Comparison of ENCODE assay signal across 8 cellular contexts in the genomic region with DNA sequence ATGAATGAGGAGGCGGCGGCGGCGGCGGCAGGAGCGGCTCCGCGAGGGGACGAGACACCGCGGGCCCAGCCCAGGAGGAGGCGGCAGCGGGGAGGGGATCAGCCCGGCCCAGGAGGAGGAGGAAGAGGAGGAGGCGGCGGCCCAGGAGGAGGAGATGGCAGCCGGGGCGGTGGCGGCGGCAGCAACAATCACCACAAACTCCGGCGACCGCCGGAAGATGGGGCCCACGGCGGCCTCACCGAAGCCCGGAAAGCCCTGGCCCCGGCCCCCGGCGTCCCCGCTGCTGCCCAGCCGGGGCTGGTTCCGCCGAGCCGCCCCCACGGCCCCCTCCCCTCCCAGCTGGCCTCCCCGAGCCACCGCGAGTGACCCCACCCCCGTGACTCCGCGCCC. TPM values are rescaled to one million over a fixed set of nuclear protein-coding genes. Genes with fewer than 3 reads are reported as not detected.
DNase-seq lines count a peak whose midpoint lies in the region; ATAC-seq and TF ChIP-seq lines count a peak whose summit lies in the region.
"Not testable (repeated sequence)": the region's sequence is repeated elsewhere in the genome, so short reads cannot be mapped to it uniquely, and the experiment has no call there.

No MANE protein-coding gene starts in this region.

- TF ChIP-seq CTCF in BE2C (IDR thresholded peaks at IDR 0.05; ENCODE audit: low read depth, low read length); activated CD8-positive, alpha-beta T cell treated with anti-CD3 and anti-CD28 coated beads for 36 hours (IDR thresholded peaks at IDR 0.05); dorsolateral prefrontal cortex (IDR thresholded peaks at IDR 0.05 in 54 of 56, conservative IDR thresholded peaks at IDR 0.05 in 2 of 56; ENCODE audit: low read depth in 1 of 56, partially characterized antibody in 56 of 56); right lobe of liver (IDR thresholded peaks at IDR 0.05): not testable (repeated sequence)

- DNase-seq in BE2C (peak; percentile 68), NOMO-1 treated with dmso at 0.1 percent for 144 hours (lab: John Stamatoyannopoulos, UW; ENCODE audit: unreplicated experiment) (peak; percentile 29), dorsolateral prefrontal cortex (peak; percentile 9 to 71 (median 44)), right lobe of liver (peak; percentile 67 to 83 (median 76))
- peak; percentile 76 for DNase-seq in activated CD8-positive, alpha-beta T cell treated with anti-CD3 and anti-CD28 coated beads for 36 hours
- peak; percentile 64 to 70 for DNase-seq in stimulated activated CD4-positive, alpha-beta T cell treated with anti-CD3 and anti-CD28 coated beads, Interleukin-2, amount 100 ng/mL, for 24 hours

- 0 out of 2 replicates have a peak overlapping the region, but pooled peaks have one; percentile 18 for H3K4me3 ChIP-seq in BE2C (ENCODE audit: low read depth, low read length)
- H3K4me3 ChIP-seq in dorsolateral prefrontal cortex, result peak overlapping the region in 57 of 59 donors; percentile 44 to 94 (median 83)
- H3K4me3 ChIP-seq in right lobe of liver, result peak overlapping the region; percentile 74 to 82 (median 80)

- H3K27ac ChIP-seq in dorsolateral prefrontal cortex (peak overlapping the region in 58 of 59 donors; percentile 18 to 97 (median 94)), right lobe of liver (peak overlapping the region; percentile 80 to 90 (median 87))

- H3K9me3 Mint-ChIP-seq in activated CD8-positive, alpha-beta T cell treated with anti-CD3 and anti-CD28 coated beads for 36 hours, result not testable (repeated sequence)

- H3K4me3 Mint-ChIP-seq in activated CD8-positive, alpha-beta T cell treated with anti-CD3 and anti-CD28 coated beads for 36 hours, result peak overlapping the region; percentile 53

- 0% methylated on average over 2 of the region's 43 CpGs for WGBS in right lobe of liver (ENCODE audit: insufficient coverage, low coverage, low lambda C conversion rate, missing lambda C conversion rate)

- not testable (repeated sequence) for H3K4me1 ChIP-seq in BE2C
- H3K4me1 ChIP-seq in right lobe of liver, result peaks cover 0 to 28% (median 9%) of the 10 kb centered on the region in 4 donors

- POLR2A ChIA-PET in activated CD8-positive, alpha-beta T cell treated with anti-CD3 and anti-CD28 coated beads for 36 hours (lab: Charles Lee), result interaction anchor here (1.0 kb wide), 1 partner anchor 53 kb away, joined by 3 read pairs; the partner anchor contains the start of gene SPAST

- not testable (repeated sequence) for H3K27me3 Mint-ChIP-seq in activated CD8-positive, alpha-beta T cell treated with anti-CD3 and anti-CD28 coated beads for 36 hours

- H3K9me3 ChIP-seq in BE2C, right lobe of liver: not testable (repeated sequence)

- not testable (repeated sequence) for TF ChIP-seq POLR2A in right lobe of liver (IDR thresholded peaks at IDR 0.05)

- H3K27me3 ChIP-seq in BE2C, dorsolateral prefrontal cortex, right lobe of liver: not testable (repeated sequence)

- peak overlapping the region; percentile 75 for H3K27ac Mint-ChIP-seq in activated CD8-positive, alpha-beta T cell treated with anti-CD3 and anti-CD28 coated beads for 36 hours

- CTCF ChIA-PET in activated CD8-positive, alpha-beta T cell treated with anti-CD3 and anti-CD28 coated beads for 36 hours (lab: Charles Lee), result not testable (repeated sequence)

- ATAC-seq in GM19438 (IDR thresholded peaks at IDR 0.05; ENCODE audit: low read depth, unreplicated experiment) (peak; percentile 50), HG03139 (IDR thresholded peaks at IDR 0.05; ENCODE audit: unreplicated experiment) (peak; percentile 41), right lobe of liver (peak; percentile 60 to 86 (median 71))
- ATAC-seq in activated CD8-positive, alpha-beta T cell treated with anti-CD3 and anti-CD28 coated beads for 36 hours, result peak; percentile 67

- not testable (repeated sequence) for H3K36me3 ChIP-seq in BE2C, right lobe of liver

- H3K36me3 Mint-ChIP-seq in activated CD8-positive, alpha-beta T cell treated with anti-CD3 and anti-CD28 coated beads for 36 hours (ENCODE audit: low read depth), result peaks cover 25% of the 10 kb centered on the region

- intact Hi-C loops in activated CD8-positive, alpha-beta T cell treated with anti-CD3 and anti-CD28 coated beads for 36 hours (cut with micrococcal nuclease); right lobe of liver (cut with DNase I): not testable (repeated sequence)
- intact Hi-C loops in dorsolateral prefrontal cortex (cut with DNase I), result loop anchor here (2.0 to 10.0 kb wide), 2 partner anchors 53 to 155 kb away; partner anchors contain the start of genes SLC30A6 (in 1 of the 2) and SPAST (in 1 of the 2)

- peaks cover 43% of the 10 kb centered on the region for H3K4me1 Mint-ChIP-seq in activated CD8-positive, alpha-beta T cell treated with anti-CD3 and anti-CD28 coated beads for 36 hours (ENCODE audit: low read depth)

RNA-seq across cellular contexts. Expression of gene MEMO1, which starts 0.5 kb away (rescaled TPM):
- 34.4 TPM for polyA plus RNA-seq in BE2C (2012; ENCODE audit: insufficient read depth, insufficient read length, low read depth)
- 10 to 100 TPM; 46.5 to 46.9 TPM for total RNA-seq in activated CD8-positive, alpha-beta T cell treated with anti-CD3 and anti-CD28 coated beads for 36 hours
- total RNA-seq in dorsolateral prefrontal cortex (10 to 100 TPM; 35.6 to 60.5 (median 46.8) TPM), right lobe of liver (10 to 100 TPM; 19.6 to 28.0 (median 23.2) TPM)

RNA-seq across cellular contexts. Expression of gene DPY30, which starts 29.3 kb away (rescaled TPM):
- 99.9 TPM for polyA plus RNA-seq in BE2C (2012; ENCODE audit: insufficient read depth, insufficient read length, low read depth)
- 10 to 100 TPM; 68.5 to 68.8 TPM for total RNA-seq in activated CD8-positive, alpha-beta T cell treated with anti-CD3 and anti-CD28 coated beads for 36 hours
- 10 to 100 TPM; 36.9 to 75.5 (median 60.6) TPM for total RNA-seq in dorsolateral prefrontal cortex
- total RNA-seq in right lobe of liver, result 10 to 100 TPM; 23.8 to 42.7 (median 34.7) TPM

RNA-seq across cellular contexts. Expression of gene SPAST, which starts 53.1 kb away (rescaled TPM):
- polyA plus RNA-seq in BE2C (2012; ENCODE audit: insufficient read depth, insufficient read length, low read depth), result 3.9 TPM
- total RNA-seq in activated CD8-positive, alpha-beta T cell treated with anti-CD3 and anti-CD28 coated beads for 36 hours, result 10 to 100 TPM; 13.5 to 14.1 TPM
- total RNA-seq in dorsolateral prefrontal cortex (10 to 100 TPM; 26.1 to 44.9 (median 35.9) TPM), right lobe of liver (10 to 100 TPM in 1 of 6 experiments, 1 to 10 TPM in 5; 7.7 to 11.5 (median 9.1) TPM)

Comparison
In these comparisons a context has a peak if more than half of its experiments do, and no peak if none do; other contexts are left out.
1. Peak in every context shown above with its lines: DNase-seq, ATAC-seq, H3K4me3 ChIP-seq and H3K27ac ChIP-seq.
2. H3K4me3 ChIP-seq: peak in every context shown above with its lines; median percentile 83 in dorsolateral prefrontal cortex; 80 in right lobe of liver; 18 in BE2C.